ENCODE assay signal across 8 cellular contexts in genomic region chr11:73372371-73372993, GRCh38. TPM values are rescaled to one million over a fixed set of nuclear protein-coding genes. Genes with fewer than 3 reads are reported as not detected.
DNase-seq lines count a peak whose midpoint lies in the region; ATAC-seq and TF ChIP-seq lines count a peak whose summit lies in the region.

No MANE protein-coding gene starts in this region.

- peaks cover 9% of the 10 kb centered on the region for H4K20me1 ChIP-seq in Loucy (ENCODE audit: insufficient read depth, low read length, poor library complexity, severe bottlenecking)

- no peak overlapping the region for H2AFZ ChIP-seq in Loucy (ENCODE audit: low read length)
- no peak overlapping the region for H2AFZ ChIP-seq in mesenchymal stem cell (ENCODE audit: low read depth, low read length)

- no peak overlapping the region for H3K18ac ChIP-seq in mesenchymal stem cell (ENCODE audit: low read depth in 1 of 2, low read length in 2 of 2)

- no peak overlapping the region for H2BK15ac ChIP-seq in mesenchymal stem cell (ENCODE audit: low read depth, poor library complexity, severe bottlenecking)

- H2BK12ac ChIP-seq in mesenchymal stem cell (ENCODE audit: low read length in 2 of 2), result no peak overlapping the region

- no peak overlapping the region for H2BK5ac ChIP-seq in mesenchymal stem cell (ENCODE audit: low read depth, low read length, poor library complexity, severe bottlenecking)

- H3F3A ChIP-seq in Loucy (ENCODE audit: low read depth), result no peaks in the 10 kb centered on the region

- H3K4me2 ChIP-seq in Loucy (ENCODE audit: low read depth, low read length, poor library complexity, severe bottlenecking), result peak overlapping the region; percentile 14
- no peak overlapping the region for H3K4me2 ChIP-seq in mesenchymal stem cell (ENCODE audit: low read length, poor library complexity, severe bottlenecking)

- WGBS in mesenchymal stem cell, result 70% methylated on average over 7 of the region's 7 CpGs

- peak overlapping the region; percentile 69 to 72 for H3K27ac ChIP-seq in ascending aorta
- no peak overlapping the region for H3K27ac ChIP-seq in mesenchymal stem cell (ENCODE audit: low read length, poor library complexity, severe bottlenecking)
- H3K27ac ChIP-seq in left lung, result no peak overlapping the region

- H3K9ac ChIP-seq in Loucy (ENCODE audit: low read depth, low read length, poor library complexity, severe bottlenecking), result no peak overlapping the region
- H3K9ac ChIP-seq in mesenchymal stem cell (ENCODE audit: low read length), result no peak overlapping the region

- DNase-seq in ELR (ENCODE audit: low read depth) (peak; percentile 50), ascending aorta (ENCODE audit: low spot score in 2 of 2) (no peak), mesenchymal stem cell (peak; percentile 40), dedifferentiated amniotic fluid mesenchymal stem cell (ENCODE audit: extremely low spot score) (no peak), ecto neural progenitor cell (ENCODE audit: low spot score) (no peak), left lung (no peak)

- H3K36me3 ChIP-seq in Loucy (ENCODE audit: insufficient read depth, low read length), result no peaks in the 10 kb centered on the region
- peaks cover 12 to 13% of the 10 kb centered on the region in 2 donors for H3K36me3 ChIP-seq in ascending aorta
- H3K36me3 ChIP-seq in mesenchymal stem cell (ENCODE audit: control insufficient read depth in 1 of 2, insufficient read depth in 2 of 2, low read depth in 1 of 2, low read length in 2 of 2), result peaks cover 19 to 23% of the 10 kb centered on the region in 2 experiments
- peaks cover 0 to 13% of the 10 kb centered on the region in 2 donors for H3K36me3 ChIP-seq in left lung

- ATAC-seq in HG02623 (IDR thresholded peaks at IDR 0.05; ENCODE audit: unreplicated experiment) (no peak), left lung (no peak)

- no peak overlapping the region for H3K14ac ChIP-seq in mesenchymal stem cell (ENCODE audit: low read length in 2 of 2)

- H3K23ac ChIP-seq in mesenchymal stem cell (ENCODE audit: low read length in 2 of 2), result no peak overlapping the region

- peaks cover 5% of the 10 kb centered on the region for H3K27me3 ChIP-seq in Loucy (ENCODE audit: insufficient read depth, low read length, poor library complexity, severe bottlenecking)
- no peaks in the 10 kb centered on the region for H3K27me3 ChIP-seq in ascending aorta
- no peaks in the 10 kb centered on the region for H3K27me3 ChIP-seq in mesenchymal stem cell (ENCODE audit: control insufficient read depth in 1 of 2, insufficient read depth in 1 of 2, low read length in 2 of 2)
- no peaks in the 10 kb centered on the region for H3K27me3 ChIP-seq in left lung

- peaks cover 22% of the 10 kb centered on the region for H3K4me1 ChIP-seq in Loucy (ENCODE audit: insufficient read depth, low read length, poor library complexity, severe bottlenecking)
- H3K4me1 ChIP-seq in ascending aorta, result peaks cover 0 to 8% of the 10 kb centered on the region in 2 donors
- peaks cover 21% of the 10 kb centered on the region for H3K4me1 ChIP-seq in mesenchymal stem cell (ENCODE audit: control insufficient read depth, insufficient read depth, low read depth, low read length)
- H3K4me1 ChIP-seq in left lung, result peaks cover 0 to 16% of the 10 kb centered on the region in 2 donors

- H2BK120ac ChIP-seq in mesenchymal stem cell (ENCODE audit: low read depth, low read length), result no peak overlapping the region

- H4K91ac ChIP-seq in mesenchymal stem cell (ENCODE audit: low read length), result no peak overlapping the region

- no peak overlapping the region for H3K4ac ChIP-seq in mesenchymal stem cell (ENCODE audit: low read depth in 1 of 2, low read length in 2 of 2)

- TF ChIP-seq CTCF in Loucy (conservative IDR thresholded peaks at IDR 0.05; ENCODE audit: low read length) (peak; percentile 55), ascending aorta (IDR thresholded peaks at IDR 0.05) (peak in 2 of 3 experiments; percentile 4 to 40), left lung (IDR thresholded peaks at IDR 0.05) (no peak)

- H3K4me3 ChIP-seq in Loucy (ENCODE audit: low read length, poor library complexity, severe bottlenecking) (no peak overlapping the region), ascending aorta (no peak overlapping the region), mesenchymal stem cell (ENCODE audit: insufficient read depth in 1 of 2, low read depth in 1 of 2, low read length in 2 of 2) (no peak overlapping the region), left lung (no peak overlapping the region)

- peaks cover 6% of the 10 kb centered on the region for H3K79me1 ChIP-seq in mesenchymal stem cell (replicated peaks; ENCODE audit: low read length, poor library complexity, severe bottlenecking)

- H4K8ac ChIP-seq in mesenchymal stem cell (ENCODE audit: low read length), result no peak overlapping the region

- intact Hi-C loops in ascending aorta (cut with DNase I) (loop anchor here (10.0 kb wide), 1 partner anchor 648 kb away; no protein-coding TSS in a partner anchor), left lung (cut with DNase I) (no loop called here)

- H3K9me3 ChIP-seq in Loucy (ENCODE audit: insufficient read depth, low read depth, low read length), result no peaks in the 10 kb centered on the region
- H3K9me3 ChIP-seq in ascending aorta, result no peaks in the 10 kb centered on the region
- H3K9me3 ChIP-seq in mesenchymal stem cell (ENCODE audit: control insufficient read depth, low read length), result no peaks in the 10 kb centered on the region
- no peaks in the 10 kb centered on the region for H3K9me3 ChIP-seq in left lung

- H2AK5ac ChIP-seq in mesenchymal stem cell (ENCODE audit: low read length, severe bottlenecking), result no peak overlapping the region

- H3K79me2 ChIP-seq in Loucy (ENCODE audit: insufficient read depth, low read length), result peaks cover 12% of the 10 kb centered on the region

- H3K9me2 ChIP-seq in Loucy (replicated peaks; ENCODE audit: low read depth, low read length), result no peaks in the 10 kb centered on the region

RNA-seq across cellular contexts. Expression of gene RELT, which starts 3.7 kb away (rescaled TPM):
- 25.7 TPM for total RNA-seq in ascending aorta
- polyA plus RNA-seq in mesenchymal stem cell (2013, experiment 1 of 2), result 2.6 TPM
- 3.0 TPM for polyA plus RNA-seq in mesenchymal stem cell (2013, experiment 2 of 2)
- 10 to 100 TPM; 11.7 to 30.7 TPM for total RNA-seq in left lung

Comparison
In these comparisons a context has a peak if more than half of its experiments do, and no peak if none do; other contexts are left out.
1. DNase-seq: peak in ELR (single experiment) and mesenchymal stem cell (single experiment); none in ascending aorta (0 of 2), dedifferentiated amniotic fluid mesenchymal stem cell (single experiment), ecto neural progenitor cell (single experiment) and left lung (0 of 2).
2. CTCF ChIP-seq: peak in Loucy (single experiment) and ascending aorta (2 of 3); none in left lung (0 of 2).
3. H3K27ac ChIP-seq: peak in ascending aorta (2 of 2); none in mesenchymal stem cell (single experiment) and left lung (0 of 2).